15 cellular contexts compared by ENCODE assay signal in the genomic region with DNA sequence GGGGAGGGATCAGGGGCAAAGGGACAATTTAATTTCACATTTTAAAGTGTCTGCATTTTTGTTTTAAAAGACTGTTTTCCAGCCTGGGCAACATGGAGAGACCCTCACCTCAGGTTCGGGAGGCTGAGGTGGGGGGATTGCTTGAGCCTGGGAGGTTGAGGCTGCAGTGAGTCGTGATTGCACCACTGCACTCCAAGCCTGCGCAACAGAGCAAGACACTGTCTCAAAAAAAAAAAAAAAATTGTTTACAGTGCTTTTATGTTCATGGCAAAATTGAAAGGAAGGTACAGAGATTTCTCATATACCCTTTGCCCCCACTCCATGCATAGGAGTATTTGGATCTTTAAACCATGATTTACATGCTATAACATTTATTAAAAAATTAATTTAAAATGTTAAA.
"Had no signal": no experiment of that assay in that cellular context is flagged by ENCODE, and none has a peak within 500 bp of the region (broad histone marks: within the 10 kb centered on the region; RNA-seq: fewer than 3 reads in every experiment).

No MANE protein-coding gene starts in this region.

- H3K9me3 ChIP-seq: esophagus squamous epithelium, ovary, right atrium auricular region had no signal

- DNase-seq: effector memory CD8-positive, alpha-beta T cell; esophagus squamous epithelium; foreskin keratinocyte; immature natural killer cell; kidney; left cardiac atrium; left ventricle myocardium superior; ovary; stimulated activated CD4-positive, alpha-beta T cell treated with anti-CD3 and anti-CD28 coated beads, Interleukin-12 subunit alpha, Interleukin-12 subunit beta, amount 100 ng/mL, for 4 hours; stimulated activated naive CD4-positive, alpha-beta T cell treated with Interleukin-2 at 50 U/mL for 16 hours had no signal

- H3K4me3 ChIP-seq: esophagus squamous epithelium, lung, ovary, right atrium auricular region had no signal

- H3K36me3 Mint-ChIP-seq: naive thymus-derived CD8-positive, alpha-beta T cell had no signal

- H3K4me3 Mint-ChIP-seq: effector memory CD8-positive, alpha-beta T cell; immature natural killer cell; naive thymus-derived CD8-positive, alpha-beta T cell; neural crest cell had no signal

- H3K36me3 ChIP-seq: esophagus squamous epithelium, ovary, right atrium auricular region had no signal

- ATAC-seq: effector memory CD8-positive, alpha-beta T cell; left cardiac atrium; left ventricle myocardium superior; naive thymus-derived CD8-positive, alpha-beta T cell had no signal

- H3K4me1 Mint-ChIP-seq: immature natural killer cell, neural crest cell had no signal

- H3K9me3 Mint-ChIP-seq: effector memory CD8-positive, alpha-beta T cell; immature natural killer cell; naive thymus-derived CD8-positive, alpha-beta T cell; neural crest cell had no signal

- H3K27me3 Mint-ChIP-seq: effector memory CD8-positive, alpha-beta T cell; naive thymus-derived CD8-positive, alpha-beta T cell had no signal

- H3K27ac ChIP-seq: esophagus squamous epithelium, foreskin keratinocyte, ovary, right atrium auricular region had no signal

- H3K27me3 ChIP-seq: esophagus squamous epithelium, foreskin keratinocyte, ovary, right atrium auricular region had no signal

- H3K4me1 ChIP-seq: esophagus squamous epithelium, foreskin keratinocyte, right atrium auricular region had no signal

- FAIRE-seq: kidney, small intestine had no signal

- H3K27ac Mint-ChIP-seq: effector memory CD8-positive, alpha-beta T cell; immature natural killer cell had no signal
